In genomic region chr6:130996635-130997034, GRCh38 we compare ENCODE assay signal across 16 cellular contexts.
"Had no signal": no experiment of that assay in that cellular context is flagged by ENCODE, and none has a peak within 500 bp of the region (broad histone marks: within the 10 kb centered on the region; RNA-seq: fewer than 3 reads in every experiment).

No MANE protein-coding gene starts in this region.

- H3K27ac Mint-ChIP-seq: activated CD8-positive, alpha-beta memory T cell treated with anti-CD3 and anti-CD28 coated beads, Interleukin-2, amount 10 ng/mL, durations not matched to agents 7 days and 5 days; activated naive CD4-positive, alpha-beta T cell treated with anti-CD3 and anti-CD28 coated beads, Interleukin-2, amount 50 U/mL, for 72 hours; activated T-cell treated with anti-CD3 and anti-CD28 coated beads, Interleukin-2, amount 50 U/mL, for 24 hours; stimulated activated memory B cell treated with anti-CD40 and anti-IgM and Interleukin-4, amounts not matched to agents 10 μg/mL and 1 μg/mL and 100 μg/mL, for 72 hours had no signal

- H3K4me3 Mint-ChIP-seq: activated CD8-positive, alpha-beta memory T cell treated with anti-CD3 and anti-CD28 coated beads, Interleukin-2, amount 10 ng/mL, durations not matched to agents 7 days and 5 days; activated T-cell treated with anti-CD3 and anti-CD28 coated beads, Interleukin-2, amount 50 U/mL, for 24 hours; stimulated activated memory B cell treated with anti-CD40 and anti-IgM and Interleukin-4, amounts not matched to agents 10 μg/mL and 1 μg/mL and 100 μg/mL, for 72 hours had no signal

- H3K27me3 Mint-ChIP-seq: activated CD8-positive, alpha-beta memory T cell treated with anti-CD3 and anti-CD28 coated beads, Interleukin-2, amount 10 ng/mL, durations not matched to agents 7 days and 5 days; activated T-cell treated with anti-CD3 and anti-CD28 coated beads, Interleukin-2, amount 50 U/mL, for 24 hours; brain; stimulated activated memory B cell treated with anti-CD40 and anti-IgM and Interleukin-4, amounts not matched to agents 10 μg/mL and 1 μg/mL and 100 μg/mL, for 72 hours had no signal

- H3K9ac ChIP-seq: parathyroid adenoma had no signal

- ATAC-seq: activated CD8-positive, alpha-beta memory T cell treated with anti-CD3 and anti-CD28 coated beads, Interleukin-2, amount 10 ng/mL, durations not matched to agents 7 days and 5 days; activated naive CD4-positive, alpha-beta T cell treated with anti-CD3 and anti-CD28 coated beads, Interleukin-2, amount 50 U/mL, for 72 hours; foreskin keratinocyte; heart left ventricle; stimulated activated memory B cell treated with anti-CD40 and anti-IgM and Interleukin-4, amounts not matched to agents 10 μg/mL and 1 μg/mL and 100 μg/mL, for 72 hours had no signal

- H3K4me1 Mint-ChIP-seq: activated CD8-positive, alpha-beta memory T cell treated with anti-CD3 and anti-CD28 coated beads, Interleukin-2, amount 10 ng/mL, durations not matched to agents 7 days and 5 days had no signal

- H3K27me3 ChIP-seq: foreskin keratinocyte, heart left ventricle, tibial nerve had no signal

- H3K36me3 ChIP-seq: heart left ventricle, tibial nerve had no signal

- H3K79me2 ChIP-seq: parathyroid adenoma had no signal

- H3K4me1 ChIP-seq: parathyroid adenoma had no signal

- H3K9me3 ChIP-seq: heart left ventricle, tibial nerve had no signal

- H3K36me3 Mint-ChIP-seq: activated CD8-positive, alpha-beta memory T cell treated with anti-CD3 and anti-CD28 coated beads, Interleukin-2, amount 10 ng/mL, durations not matched to agents 7 days and 5 days had no signal

- H3K4me3 ChIP-seq: heart left ventricle, tibial nerve had no signal

- H3K27ac ChIP-seq: foreskin keratinocyte, heart left ventricle, parathyroid adenoma had no signal

- DNase-seq: activated CD4-positive, alpha-beta T cell treated with anti-CD3 and anti-CD28 coated beads for 1 hour; activated CD4-positive, alpha-beta T cell treated with anti-CD3 and anti-CD28 coated beads, Interleukin-2, amount 50 U/mL, for 48 hours; activated CD8-positive, alpha-beta memory T cell treated with anti-CD3 and anti-CD28 coated beads, Interleukin-2, amount 10 ng/mL, durations not matched to agents 7 days and 5 days; activated effector memory CD4-positive, alpha-beta T cell treated with Interleukin-2 at 50 U/mL for 16 hours; activated T-cell treated with anti-CD3 and anti-CD28 coated beads, Interleukin-2, amount 50 U/mL, for 24 hours; amniotic stem cell; cerebellar nuclear complex; foreskin keratinocyte; heart left ventricle; nephron progenitor cell; stimulated activated CD4-positive, alpha-beta T cell treated with anti-CD3 and anti-CD28 coated beads, Interleukin-1b, Interleukin-23, amount 100 ng/mL, for 48 hours had no signal
